ENCODE assay signal across 20 cellular contexts in genomic region chr10:127972958-127973357, GRCh38.
A peak's percentile ranks its signal among the peaks of the same experiment; 100 is the strongest.
DNase-seq lines count a peak whose midpoint lies in the region; ATAC-seq and TF ChIP-seq lines count a peak whose summit lies in the region.
"Had no signal": no experiment of that assay in that cellular context is flagged by ENCODE, and none has a peak within 500 bp of the region (broad histone marks: within the 10 kb centered on the region; RNA-seq: fewer than 3 reads in every experiment).

No MANE protein-coding gene starts in this region.

- no peak for ATAC-seq in GM18517 (IDR thresholded peaks at IDR 0.05; ENCODE audit: unreplicated experiment)
- ATAC-seq in HG02852 (IDR thresholded peaks at IDR 0.05; ENCODE audit: unreplicated experiment): no peak
- ATAC-seq in HG02884 (IDR thresholded peaks at IDR 0.05; ENCODE audit: unreplicated experiment): no peak
- ATAC-seq: A549 had no signal

- peak; percentile 79 for DNase-seq in globus pallidus (ENCODE audit: low spot score)
- peak; percentile 93 for DNase-seq in pons (ENCODE audit: low spot score)
- no peak for DNase-seq in stimulated activated CD4-positive, alpha-beta T cell treated with anti-CD3 and anti-CD28 coated beads, Interleukin-4, amount 100 ng/mL, for 24 hours
- DNase-seq: AML-193; CD4-positive, alpha-beta memory T cell; DMS153; DND-41; GM23248; H7; KBM-7; NCI-H2029; NCI-H526 treated with DMSO at 0.1 percent for 48 hours; PC-9; Right ventricle myocardium superior; RPMI8226 had no signal

- H3K4me3 Mint-ChIP-seq in brain: no peak overlapping the region
- H3K4me3 Mint-ChIP-seq: CD4-positive, alpha-beta memory T cell had no signal

- H3K36me3 Mint-ChIP-seq in brain: no peaks in the 10 kb centered on the region
- H3K36me3 Mint-ChIP-seq: CD4-positive, alpha-beta memory T cell had no signal

- peaks cover 60% of the 10 kb centered on the region for H3K4me1 Mint-ChIP-seq in brain

- peaks cover 0 to 3% (median 0%) of the 10 kb centered on the region in 5 experiments for H3K9me3 Mint-ChIP-seq in brain
- H3K9me3 Mint-ChIP-seq: CD4-positive, alpha-beta memory T cell had no signal

- H3K27ac Mint-ChIP-seq in brain: peak overlapping the region in 3 of 5 experiments; percentile 8 to 51 (median 49)
- H3K27ac Mint-ChIP-seq: CD4-positive, alpha-beta memory T cell had no signal

- H3K27me3 Mint-ChIP-seq in brain: peaks cover 9% of the 10 kb centered on the region

- TF ChIP-seq CTCF in brain (conservative IDR thresholded peaks at IDR 0.05): no peak
